33 cellular contexts compared by ENCODE assay signal in the genomic region with DNA sequence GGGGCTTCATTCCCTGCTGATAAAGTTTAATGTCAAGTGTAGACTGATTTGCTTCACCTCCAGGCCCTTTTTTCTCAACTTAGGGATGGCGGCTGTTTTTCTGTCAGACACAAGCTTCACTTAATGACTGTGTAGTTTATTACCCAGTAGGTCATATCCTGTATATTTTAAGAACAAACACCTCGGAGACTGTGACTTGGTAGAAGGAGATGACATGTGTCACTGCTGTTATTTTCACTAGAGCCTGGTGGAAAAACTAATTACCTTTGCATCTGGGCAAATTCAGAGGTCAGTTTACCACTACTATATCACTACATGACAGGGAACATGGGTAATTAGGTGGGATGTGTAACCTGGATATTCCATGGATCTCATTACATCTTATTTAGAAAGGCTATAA.
"Had no signal": no experiment of that assay in that cellular context is flagged by ENCODE, and none has a peak within 500 bp of the region (broad histone marks: within the 10 kb centered on the region; RNA-seq: fewer than 3 reads in every experiment).

No MANE protein-coding gene starts in this region.

- H3K27me3 ChIP-seq: MG63 had no signal

- H3K36me3 ChIP-seq: MG63 had no signal

- H3K9me3 ChIP-seq: MG63 had no signal

- DNase-seq: Karpas-422, Kasumi-1, MG63, MM.1S, MV-4-11, NCI-H1048, NCI-H1092, NCI-H1092 treated with DMSO at 0.1 percent for 48 hours, NCI-H1105, NCI-H1105 treated with DMSO at 0.1 percent for 48 hours, NCI-H1417 treated with DMSO at 0.1 percent for 48 hours, NCI-H1436, NCI-H1436 treated with DMSO at 0.1 percent for 48 hours, NCI-H146, NCI-H1694, NCI-H1694 treated with DMSO at 0.1 percent for 48 hours, NCI-H187, NCI-H187 treated with DMSO at 0.1 percent for 48 hours, NCI-H1930, NCI-H2029, NCI-H2029 treated with DMSO at 0.1 percent for 48 hours, NCI-H2081, NCI-H2081 treated with DMSO at 0.1 percent for 48 hours, NCI-H2107, NCI-H2171, NCI-H2171 treated with DMSO at 0.1 percent for 48 hours, NCI-H2227 treated with DMSO at 0.1 percent for 48 hours, NCI-H226, NCI-H345, NCI-H446, NCI-H510A, NCI-H510A treated with DMSO at 0.1 percent for 48 hours, NCI-H524 had no signal

- H3K4me3 ChIP-seq: MG63 had no signal
